In the genomic region with DNA sequence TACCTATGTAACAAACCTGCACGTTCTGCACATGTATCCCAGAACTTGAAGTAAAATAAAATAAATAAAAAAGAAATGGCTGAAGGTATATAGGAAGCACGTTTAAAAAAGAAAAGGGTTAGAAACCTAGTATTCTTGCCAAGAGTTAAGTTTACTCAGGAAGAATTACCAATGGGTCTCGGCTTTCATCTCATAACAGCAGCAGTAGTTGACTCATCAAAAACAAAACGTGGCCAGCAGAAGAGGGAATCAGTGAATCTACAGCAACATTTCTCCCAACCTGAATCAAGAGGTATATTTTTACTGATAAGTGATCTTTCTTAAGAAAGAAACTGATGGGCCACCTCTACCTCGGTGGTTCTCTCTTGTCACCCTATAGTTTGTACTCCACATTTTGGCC, we compare ENCODE assay signal across 23 cellular contexts.
DNase-seq lines count a peak whose midpoint lies in the region; ATAC-seq, FAIRE-seq and TF ChIP-seq lines count a peak whose summit lies in the region.
"Had no signal": no experiment of that assay in that cellular context is flagged by ENCODE, and none has a peak within 500 bp of the region (broad histone marks: within the 10 kb centered on the region; RNA-seq: fewer than 3 reads in every experiment).

No MANE protein-coding gene starts in this region.

- no peak for ATAC-seq in GM21576 (IDR thresholded peaks at IDR 0.05; ENCODE audit: unreplicated experiment)
- ATAC-seq: CD8-positive, alpha-beta T cell; GM12878; GM23338; HepG2; K562 had no signal

- no peaks in the 10 kb centered on the region for H3K9me3 ChIP-seq in astrocyte (ENCODE audit: insufficient read depth, low read depth, low read length)
- H3K9me3 ChIP-seq: HAP-1 had no signal

- no peak for FAIRE-seq in astrocyte (lab: Jason Lieb, UNC)
- FAIRE-seq: GM12878, HepG2, K562 had no signal

- H3K9ac ChIP-seq in astrocyte (ENCODE audit: low read length): no peak overlapping the region

- H3K27me3 Mint-ChIP-seq in astrocyte (ENCODE audit: low read depth, unreplicated experiment): no peaks in the 10 kb centered on the region

- no peak overlapping the region for H3K4me3 ChIP-seq in astrocyte (ENCODE audit: insufficient read depth, low read depth, low read length)
- no peak overlapping the region for H3K4me3 ChIP-seq in epithelial cell of esophagus (ENCODE audit: low read length)
- no peak overlapping the region for H3K4me3 ChIP-seq in coronary artery
- H3K4me3 ChIP-seq: GM12878, GM23338, HAP-1, K562 had no signal

- H3K4me1 ChIP-seq in astrocyte (ENCODE audit: insufficient read depth, low read length): no peaks in the 10 kb centered on the region
- H3K4me1 ChIP-seq: HAP-1 had no signal

- H3K27me3 ChIP-seq in astrocyte (ENCODE audit: insufficient read depth, low read length): no peaks in the 10 kb centered on the region

- no peaks in the 10 kb centered on the region for H4K20me1 ChIP-seq in astrocyte (ENCODE audit: insufficient read depth, low read length)

- H3K4me2 ChIP-seq in astrocyte (ENCODE audit: low read length): no peak overlapping the region
- H3K4me2 ChIP-seq: GM23338 had no signal

- TF ChIP-seq CTCF in astrocyte (IDR thresholded peaks at IDR 0.05; ENCODE audit: insufficient read depth, low read depth, low read length): no peak
- no peak for TF ChIP-seq CTCF in epithelial cell of esophagus (IDR thresholded peaks at IDR 0.05; ENCODE audit: insufficient read depth, low read depth, low read length, missing control alignments)
- no peak for TF ChIP-seq CTCF in coronary artery (IDR thresholded peaks at IDR 0.05)

- no peaks in the 10 kb centered on the region for H3K36me3 ChIP-seq in astrocyte (ENCODE audit: insufficient read depth, low read length)
- H3K36me3 ChIP-seq: HAP-1 had no signal

- H3K9me3 Mint-ChIP-seq in astrocyte (ENCODE audit: unreplicated experiment): no peaks in the 10 kb centered on the region

- no peak overlapping the region for H3K27ac Mint-ChIP-seq in astrocyte (ENCODE audit: unreplicated experiment)
- H3K27ac Mint-ChIP-seq: CD8-positive, alpha-beta T cell; GM23338 had no signal

- no peak overlapping the region for H2AFZ ChIP-seq in astrocyte (ENCODE audit: low read depth, low read length)
- H2AFZ ChIP-seq: GM23338 had no signal

- H3K27ac ChIP-seq in astrocyte (ENCODE audit: low read depth, low read length): no peak overlapping the region
- no peak overlapping the region for H3K27ac ChIP-seq in coronary artery

- H3K36me3 Mint-ChIP-seq in astrocyte (ENCODE audit: low read depth, unreplicated experiment): no peaks in the 10 kb centered on the region
- H3K36me3 Mint-ChIP-seq: CD8-positive, alpha-beta T cell had no signal

- no peak overlapping the region for H3K4me3 Mint-ChIP-seq in astrocyte (ENCODE audit: unreplicated experiment)
- H3K4me3 Mint-ChIP-seq: CD8-positive, alpha-beta T cell; GM23338 had no signal

- DNase-seq in HT1080 (ENCODE audit: low read depth) (peak; percentile 44), astrocyte (ENCODE audit: low read depth) (peak; percentile 17), epithelial cell of esophagus (ENCODE audit: low read depth) (peak; percentile 43), non-pigmented ciliary epithelial cell (ENCODE audit: low read depth) (peak; percentile 14), coronary artery (ENCODE audit: low spot score) (no peak)
- no peak for DNase-seq in stimulated activated CD4-positive, alpha-beta T cell treated with anti-CD3 and anti-CD28 coated beads, Interleukin-2, amount 100 ng/mL, for 24 hours
- DNase-seq: AML-193; C1 segment of cervical spinal cord; CD8-positive, alpha-beta T cell; DND-41; NCI-H1092 treated with DMSO at 0.1 percent for 48 hours; NCI-H146; NCI-H2081 treated with DMSO at 0.1 percent for 48 hours; NCI-H446; NCI-H526; OCI-M1; SHP77 had no signal

- H3K4me1 Mint-ChIP-seq in astrocyte (ENCODE audit: low read depth, unreplicated experiment): no peaks in the 10 kb centered on the region
- H3K4me1 Mint-ChIP-seq: GM23338 had no signal

- no peaks in the 10 kb centered on the region for H3K79me2 ChIP-seq in astrocyte (ENCODE audit: insufficient read depth, low read length)

Comparison
In these comparisons a context has a peak if more than half of its experiments do, and no peak if none do; other contexts are left out.
1. DNase-seq: peak in HT1080 (single experiment), astrocyte (single experiment), epithelial cell of esophagus (single experiment) and non-pigmented ciliary epithelial cell (single experiment); none in coronary artery (single experiment) and stimulated activated CD4-positive, alpha-beta T cell treated with anti-CD3 and anti-CD28 coated beads, Interleukin-2, amount 100 ng/mL, for 24 hours (0 of 2).